Comparison of ENCODE assay signal across 1 cellular context in genomic region chr12:89349814-89350213, GRCh38.
A peak's percentile ranks its signal among the peaks of the same experiment; 100 is the strongest.
TF ChIP-seq lines count a peak whose summit lies in the region.

No MANE protein-coding gene starts in this region.

TF ChIP-seq in HEK293, 187 proteins besides CTCF, POLR2A, EP300 and RAD21 (continued from another document):
- TF ChIP-seq, protein P1, sequence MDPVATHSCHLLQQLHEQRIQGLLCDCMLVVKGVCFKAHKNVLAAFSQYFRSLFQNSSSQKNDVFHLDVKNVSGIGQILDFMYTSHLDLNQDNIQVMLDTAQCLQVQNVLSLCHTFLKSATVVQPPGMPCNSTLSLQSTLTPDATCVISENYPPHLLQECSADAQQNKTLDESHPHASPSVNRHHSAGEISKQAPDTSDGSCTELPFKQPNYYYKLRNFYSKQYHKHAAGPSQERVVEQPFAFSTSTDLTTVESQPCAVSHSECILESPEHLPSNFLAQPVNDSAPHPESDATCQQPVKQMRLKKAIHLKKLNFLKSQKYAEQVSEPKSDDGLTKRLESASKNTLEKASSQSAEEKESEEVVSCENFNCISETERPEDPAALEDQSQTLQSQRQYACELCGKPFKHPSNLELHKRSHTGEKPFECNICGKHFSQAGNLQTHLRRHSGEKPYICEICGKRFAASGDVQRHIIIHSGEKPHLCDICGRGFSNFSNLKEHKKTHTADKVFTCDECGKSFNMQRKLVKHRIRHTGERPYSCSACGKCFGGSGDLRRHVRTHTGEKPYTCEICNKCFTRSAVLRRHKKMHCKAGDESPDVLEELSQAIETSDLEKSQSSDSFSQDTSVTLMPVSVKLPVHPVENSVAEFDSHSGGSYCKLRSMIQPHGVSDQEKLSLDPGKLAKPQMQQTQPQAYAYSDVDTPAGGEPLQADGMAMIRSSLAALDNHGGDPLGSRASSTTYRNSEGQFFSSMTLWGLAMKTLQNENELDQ (tag by site-specific recombination; IDR thresholded peaks at IDR 0.05; ENCODE audit: low read depth) = no peak
- no peak for TF ChIP-seq ZNF548 (tag by site-specific recombination; IDR thresholded peaks at IDR 0.05)
- TF ChIP-seq ZNF837 (tag by site-specific recombination; IDR thresholded peaks at IDR 0.05) = no peak
- TF ChIP-seq ZNF48 (tag by site-specific recombination; IDR thresholded peaks at IDR 0.05) = no peak
- TF ChIP-seq IKZF3 (tag by site-specific recombination; IDR thresholded peaks at IDR 0.05) = peak; percentile 78; the same call in 1 of the 2 replicates
- TF ChIP-seq EGR2 (tag by site-specific recombination; IDR thresholded peaks at IDR 0.05; ENCODE audit: low read depth) = no peak
- TF ChIP-seq TSHZ1 (tag by site-specific recombination; IDR thresholded peaks at IDR 0.05; ENCODE audit: borderline replicate concordance) = no peak
- TF ChIP-seq ZNF555 (tag by site-specific recombination; conservative IDR thresholded peaks at IDR 0.05) = no peak
- peak; percentile 45 for TF ChIP-seq ZNF335 (tag by site-specific recombination; conservative IDR thresholded peaks at IDR 0.05)
- no peak for TF ChIP-seq ZNF416 (tag by site-specific recombination; IDR thresholded peaks at IDR 0.05)
- no peak for TF ChIP-seq ZNF660 (tag by site-specific recombination; IDR thresholded peaks at IDR 0.05)
- TF ChIP-seq, protein P2, sequence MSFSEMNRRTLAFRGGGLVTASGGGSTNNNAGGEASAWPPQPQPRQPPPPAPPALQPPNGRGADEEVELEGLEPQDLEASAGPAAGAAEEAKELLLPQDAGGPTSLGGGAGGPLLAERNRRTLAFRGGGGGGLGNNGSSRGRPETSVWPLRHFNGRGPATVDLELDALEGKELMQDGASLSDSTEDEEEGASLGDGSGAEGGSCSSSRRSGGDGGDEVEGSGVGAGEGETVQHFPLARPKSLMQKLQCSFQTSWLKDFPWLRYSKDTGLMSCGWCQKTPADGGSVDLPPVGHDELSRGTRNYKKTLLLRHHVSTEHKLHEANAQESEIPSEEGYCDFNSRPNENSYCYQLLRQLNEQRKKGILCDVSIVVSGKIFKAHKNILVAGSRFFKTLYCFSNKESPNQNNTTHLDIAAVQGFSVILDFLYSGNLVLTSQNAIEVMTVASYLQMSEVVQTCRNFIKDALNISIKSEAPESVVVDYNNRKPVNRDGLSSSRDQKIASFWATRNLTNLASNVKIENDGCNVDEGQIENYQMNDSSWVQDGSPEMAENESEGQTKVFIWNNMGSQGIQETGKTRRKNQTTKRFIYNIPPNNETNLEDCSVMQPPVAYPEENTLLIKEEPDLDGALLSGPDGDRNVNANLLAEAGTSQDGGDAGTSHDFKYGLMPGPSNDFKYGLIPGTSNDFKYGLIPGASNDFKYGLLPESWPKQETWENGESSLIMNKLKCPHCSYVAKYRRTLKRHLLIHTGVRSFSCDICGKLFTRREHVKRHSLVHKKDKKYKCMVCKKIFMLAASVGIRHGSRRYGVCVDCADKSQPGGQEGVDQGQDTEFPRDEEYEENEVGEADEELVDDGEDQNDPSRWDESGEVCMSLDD (tag by site-specific recombination; IDR thresholded peaks at IDR 0.05) = no peak
- TF ChIP-seq ZNF138 (tag by site-specific recombination; IDR thresholded peaks at IDR 0.05; ENCODE audit: borderline replicate concordance) = no peak
- no peak for TF ChIP-seq ZBTB21 (tag by site-specific recombination; IDR thresholded peaks at IDR 0.05)
- no peak for TF ChIP-seq SCRT2 (tag by site-specific recombination; IDR thresholded peaks at IDR 0.05)
- no peak for TF ChIP-seq KLF16 (tag by site-specific recombination; IDR thresholded peaks at IDR 0.05)
- TF ChIP-seq ZSCAN4 (tag by site-specific recombination; IDR thresholded peaks at IDR 0.05) = no peak
- no peak for TF ChIP-seq GLI2 (tag by site-specific recombination; IDR thresholded peaks at IDR 0.05; ENCODE audit: borderline replicate concordance, low read depth)
- TF ChIP-seq ZFHX2 (tag by site-specific recombination; conservative IDR thresholded peaks at IDR 0.05) = no peak
- TF ChIP-seq ZNF600 (tag by site-specific recombination; IDR thresholded peaks at IDR 0.05) = 0 out of 2 replicates have a peak, but pooled peaks have one; percentile 44
- no peak for TF ChIP-seq ZNF621 (tag by site-specific recombination; IDR thresholded peaks at IDR 0.05)
- no peak for TF ChIP-seq ZNF146 (tag by site-specific recombination; IDR thresholded peaks at IDR 0.05)
- no peak for TF ChIP-seq ZNF214 (tag by site-specific recombination; IDR thresholded peaks at IDR 0.05; ENCODE audit: borderline replicate concordance)
- peak; percentile 38; the same call in 1 of the 2 replicates for TF ChIP-seq PRDM10 (tag by site-specific recombination; IDR thresholded peaks at IDR 0.05)
- TF ChIP-seq ZNF701 (tag by site-specific recombination; IDR thresholded peaks at IDR 0.05) = no peak
- TF ChIP-seq SP2 (tag by site-specific recombination; IDR thresholded peaks at IDR 0.05) = peak; percentile 39; the same call in 1 of the 2 replicates
- no peak for TF ChIP-seq ZNF664 (tag by site-specific recombination; IDR thresholded peaks at IDR 0.05)
- TF ChIP-seq ZNF610 (tag by site-specific recombination; IDR thresholded peaks at IDR 0.05; ENCODE audit: borderline replicate concordance) = no peak
- TF ChIP-seq, protein P3, sequence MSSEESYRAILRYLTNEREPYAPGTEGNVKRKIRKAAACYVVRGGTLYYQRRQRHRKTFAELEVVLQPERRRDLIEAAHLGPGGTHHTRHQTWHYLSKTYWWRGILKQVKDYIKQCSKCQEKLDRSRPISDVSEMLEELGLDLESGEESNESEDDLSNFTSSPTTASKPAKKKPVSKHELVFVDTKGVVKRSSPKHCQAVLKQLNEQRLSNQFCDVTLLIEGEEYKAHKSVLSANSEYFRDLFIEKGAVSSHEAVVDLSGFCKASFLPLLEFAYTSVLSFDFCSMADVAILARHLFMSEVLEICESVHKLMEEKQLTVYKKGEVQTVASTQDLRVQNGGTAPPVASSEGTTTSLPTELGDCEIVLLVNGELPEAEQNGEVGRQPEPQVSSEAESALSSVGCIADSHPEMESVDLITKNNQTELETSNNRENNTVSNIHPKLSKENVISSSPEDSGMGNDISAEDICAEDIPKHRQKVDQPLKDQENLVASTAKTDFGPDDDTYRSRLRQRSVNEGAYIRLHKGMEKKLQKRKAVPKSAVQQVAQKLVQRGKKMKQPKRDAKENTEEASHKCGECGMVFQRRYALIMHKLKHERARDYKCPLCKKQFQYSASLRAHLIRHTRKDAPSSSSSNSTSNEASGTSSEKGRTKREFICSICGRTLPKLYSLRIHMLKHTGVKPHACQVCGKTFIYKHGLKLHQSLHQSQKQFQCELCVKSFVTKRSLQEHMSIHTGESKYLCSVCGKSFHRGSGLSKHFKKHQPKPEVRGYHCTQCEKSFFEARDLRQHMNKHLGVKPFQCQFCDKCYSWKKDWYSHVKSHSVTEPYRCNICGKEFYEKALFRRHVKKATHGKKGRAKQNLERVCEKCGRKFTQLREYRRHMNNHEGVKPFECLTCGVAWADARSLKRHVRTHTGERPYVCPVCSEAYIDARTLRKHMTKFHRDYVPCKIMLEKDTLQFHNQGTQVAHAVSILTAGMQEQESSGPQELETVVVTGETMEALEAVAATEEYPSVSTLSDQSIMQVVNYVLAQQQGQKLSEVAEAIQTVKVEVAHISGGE (tag by site-specific recombination; conservative IDR thresholded peaks at IDR 0.05; ENCODE audit: low read depth) = peak; percentile 90
- 0 out of 2 replicates have a peak, but pooled peaks have one; percentile 25 for TF ChIP-seq ZNF76 (tag by site-specific recombination; IDR thresholded peaks at IDR 0.05; ENCODE audit: borderline replicate concordance, low read depth)
- 0 out of 2 replicates have a peak, but pooled peaks have one; percentile 15 for TF ChIP-seq ZXDB (tag by site-specific recombination; IDR thresholded peaks at IDR 0.05)
- TF ChIP-seq ZNF521 (tag by site-specific recombination; IDR thresholded peaks at IDR 0.05) = no peak
- 0 out of 2 replicates have a peak, but pooled peaks have one; percentile 21 for TF ChIP-seq ZIC2 (tag by site-specific recombination; IDR thresholded peaks at IDR 0.05)
- peak; percentile 80 for TF ChIP-seq ZBTB17 (tag by site-specific recombination; IDR thresholded peaks at IDR 0.05)
- TF ChIP-seq ZNF404 (tag by site-specific recombination; IDR thresholded peaks at IDR 0.05) = no peak
- no peak for TF ChIP-seq KLF8 (tag by site-specific recombination; IDR thresholded peaks at IDR 0.05)
- no peak for TF ChIP-seq OVOL3 (tag by site-specific recombination; IDR thresholded peaks at IDR 0.05)
